ENCODE assay signal across 23 cellular contexts in genomic region chr17:3812284-3812683, GRCh38. TPM values are rescaled to one million over a fixed set of nuclear protein-coding genes. Genes with fewer than 3 reads are reported as not detected.
DNase-seq lines count a peak whose midpoint lies in the region; ATAC-seq, FAIRE-seq and TF ChIP-seq lines count a peak whose summit lies in the region.
"Had no signal": no experiment of that assay in that cellular context is flagged by ENCODE, and none has a peak within 500 bp of the region (broad histone marks: within the 10 kb centered on the region; RNA-seq: fewer than 3 reads in every experiment).

No MANE protein-coding gene starts in this region.

- H3K79me2 ChIP-seq in HCT116 (ENCODE audit: insufficient read depth, low read length) (no peaks in the 10 kb centered on the region), K562 (ENCODE audit: control insufficient read depth, insufficient read depth, low read length) (no peaks in the 10 kb centered on the region)

- no peaks in the 10 kb centered on the region for H3K9me1 ChIP-seq in K562 (ENCODE audit: control insufficient read depth, insufficient read depth, low read length)

- TF ChIP-seq EP300 in K562 (IDR thresholded peaks at IDR 0.05; ENCODE audit: low read length): no peak
- TF ChIP-seq EP300 in stomach (IDR thresholded peaks at IDR 0.05): no peak

- RAD21 ChIA-PET in HCT116 (lab: Charles Lee; ENCODE audit: low non-redundant PET in 1 of 2, low total read pairs in 2 of 2, uncharacterized antibody in 2 of 2, unreplicated experiment in 2 of 2): no interaction called here

- H3K36me3 ChIP-seq in A673 (ENCODE audit: insufficient read depth, low read length, poor library complexity, severe bottlenecking) (peaks cover 56% of the 10 kb centered on the region), HCT116 (ENCODE audit: control insufficient read depth in 1 of 2, insufficient read depth in 2 of 2, low read length in 2 of 2) (peaks cover 26 to 45% of the 10 kb centered on the region in 2 experiments; a peak in 3 of 4 replicates), K562 (ENCODE audit: control insufficient read depth, insufficient read depth, low read length) (peaks cover 80% of the 10 kb centered on the region), neutrophil (peaks cover 98% of the 10 kb centered on the region), stomach (peaks cover 70 to 100% (median 100%) of the 10 kb centered on the region in 4 donors)

- TF ChIP-seq CTCF in A673 (conservative IDR thresholded peaks at IDR 0.05; ENCODE audit: low read depth, low read length): no peak
- no peak for TF ChIP-seq CTCF in HCT116 (IDR thresholded peaks at IDR 0.05 in 2 of 3, conservative IDR thresholded peaks at IDR 0.05 in 1 of 3; ENCODE audit: borderline replicate concordance in 1 of 3, insufficient read depth in 1 of 3, low read depth in 2 of 3, low read length in 2 of 3)
- no peak for TF ChIP-seq CTCF in K562 (IDR thresholded peaks at IDR 0.05 in 2 of 3, conservative IDR thresholded peaks at IDR 0.05 in 1 of 3; ENCODE audit: insufficient read depth in 2 of 3, low read depth in 1 of 3, low read length in 3 of 3)
- no peak for TF ChIP-seq CTCF in neutrophil (IDR thresholded peaks at IDR 0.05)
- no peak for TF ChIP-seq CTCF in stomach (IDR thresholded peaks at IDR 0.05)

- no peaks in the 10 kb centered on the region for H3K9me2 ChIP-seq in HCT116 (ENCODE audit: insufficient read depth)

- in situ Hi-C loops in K562 (cut with MboI): no loop called here

- CTCF ChIA-PET in A673 (lab: Charles Lee) (no interaction called here), HCT116 (lab: Charles Lee) (interaction anchor here (1.7 kb wide), 1 partner anchor 75 kb away, joined by 5 read pairs; no protein-coding TSS in a partner anchor), K562 (lab: Yijun Ruan, JAX; ENCODE audit: low intra/inter-chr PET ratio) (no interaction called here)

- BruUV-seq in A673 (replicated peaks; lab: Mats Ljungman, UMichigan) (TSS peak; percentile 42), HCT116 (replicated peaks; lab: Mats Ljungman, UMichigan) (TSS peak; percentile 41), K562 (replicated peaks; lab: Mats Ljungman, UMichigan) (TSS peak; percentile 35)

- H3K27ac ChIP-seq in A673 (ENCODE audit: low read depth, low read length, poor library complexity, severe bottlenecking) (no peak overlapping the region), HCT116 (ENCODE audit: low read depth, low read length) (no peak overlapping the region), K562 (ENCODE audit: extremely low read depth, low read depth, low read length) (no peak overlapping the region), neutrophil (peak overlapping the region; percentile 30), stomach (no peak overlapping the region)
- H3K27ac ChIP-seq: A549, Peyer's patch, SJCRH30 had no signal

- H4K20me1 ChIP-seq in HCT116 (ENCODE audit: insufficient read depth): no peaks in the 10 kb centered on the region
- no peaks in the 10 kb centered on the region for H4K20me1 ChIP-seq in K562 (replicated peaks; ENCODE audit: control insufficient read depth, insufficient read depth, low read length)

- H3K4me3 ChIP-seq in A673 (ENCODE audit: low read depth, low read length, poor library complexity, severe bottlenecking): no peak overlapping the region
- no peak overlapping the region for H3K4me3 ChIP-seq in HCT116 (replicated peaks in 1 of 2; ENCODE audit: low read depth in 1 of 2, low read length in 2 of 2)
- H3K4me3 ChIP-seq in K562: no peak overlapping the region
- H3K4me3 ChIP-seq in neutrophil (ENCODE audit: low read depth in 1 of 2, low read length in 1 of 2): no peak overlapping the region
- no peak overlapping the region for H3K4me3 ChIP-seq in stomach
- H3K4me3 ChIP-seq: A549, Peyer's patch, SJCRH30 had no signal

- no peaks in the 10 kb centered on the region for H3K4me1 ChIP-seq in A673 (ENCODE audit: insufficient read depth, low read length, poor library complexity, severe bottlenecking)
- H3K4me1 ChIP-seq in HCT116 (ENCODE audit: control insufficient read depth in 1 of 2, insufficient read depth in 2 of 2, low read length in 2 of 2): peaks cover 3 to 6% of the 10 kb centered on the region in 2 experiments; a peak in 2 of 4 replicates
- no peaks in the 10 kb centered on the region; a peak in 1 of 5 replicates for H3K4me1 ChIP-seq in K562 (replicated peaks in 1 of 2; ENCODE audit: control insufficient read depth in 2 of 2, insufficient read depth in 2 of 2, low read length in 2 of 2)
- no peaks in the 10 kb centered on the region for H3K4me1 ChIP-seq in neutrophil (ENCODE audit: control insufficient read depth in 1 of 2, insufficient read depth in 1 of 2, low read depth in 1 of 2, low read length in 1 of 2)
- no peaks in the 10 kb centered on the region for H3K4me1 ChIP-seq in stomach
- H3K4me1 ChIP-seq: Peyer's patch, SJCRH30 had no signal

- DNase-seq in A673 (ENCODE audit: low spot score): no peak
- no peak for DNase-seq in HCT116 (ENCODE audit: low read depth, low spot score)
- DNase-seq in K562 (ENCODE audit: extremely low read depth in 1 of 4, low spot score in 3 of 4): no peak
- no peak for DNase-seq in Ammon's horn (ENCODE audit: low spot score)
- DNase-seq in stomach: no peak
- DNase-seq: CD4-positive, CD25-positive, alpha-beta regulatory T cell; COR-L47; DMS 273 treated with DMSO at 0.1 percent for 48 hours; DND-41; GOT3; HCEC 1CT; NCI-H1092 treated with DMSO at 0.1 percent for 48 hours; NCI-H1436 treated with DMSO at 0.1 percent for 48 hours; NCI-H1930; NCI-H510A treated with DMSO at 0.1 percent for 48 hours; NCI-H748 treated with DMSO at 0.1 percent for 48 hours; Peyer's patch; SJCRH30; T-cell had no signal

- ATAC-seq in HCT116 (no peak), K562 (no peak), GM18868 (IDR thresholded peaks at IDR 0.05; ENCODE audit: unreplicated experiment) (no peak)
- ATAC-seq: A549, T-cell had no signal

- intact Hi-C loops in A673 (cut with micrococcal nuclease; ENCODE audit: unreplicated experiment): no loop called here
- intact Hi-C loops in HCT116 (cut with micrococcal nuclease): no loop called here
- intact Hi-C loops in K562 (cut with micrococcal nuclease): no loop called here
- intact Hi-C loops in stomach (cut with DNase I; ENCODE audit: low total_unique reads): no loop called here

- TF ChIP-seq POLR2A in HCT116 (IDR thresholded peaks at IDR 0.05; ENCODE audit: borderline replicate concordance, extremely low read depth, insufficient read depth, insufficient read length): no peak
- TF ChIP-seq POLR2A in K562 (conservative IDR thresholded peaks at IDR 0.05): no peak
- no peak for TF ChIP-seq POLR2A in stomach (IDR thresholded peaks at IDR 0.05)

- 81% methylated on average over 4 of the region's 10 CpGs for WGBS in K562 (ENCODE audit: insufficient coverage, low coverage, missing lambda C conversion rate)
- WGBS in stomach, 5 donors: 79 to 86% (median 84%) methylated on average over 10 of the region's 10 CpGs

- H3K9ac ChIP-seq in HCT116 (ENCODE audit: low read length): no peak overlapping the region
- H3K9ac ChIP-seq in K562 (ENCODE audit: insufficient read depth in 1 of 2, low read depth in 2 of 2, low read length in 2 of 2): no peak overlapping the region

- H3K9me3 ChIP-seq in A673 (ENCODE audit: low read depth, low read length, poor library complexity, severe bottlenecking) (no peaks in the 10 kb centered on the region), HCT116 (ENCODE audit: control insufficient read depth in 1 of 2, insufficient read depth in 1 of 2, low read depth in 1 of 2, low read length in 2 of 2) (no peaks in the 10 kb centered on the region), K562 (replicated peaks; ENCODE audit: control insufficient read depth, insufficient read depth, low read depth, low read length) (no peaks in the 10 kb centered on the region), neutrophil (no peaks in the 10 kb centered on the region), stomach (no peaks in the 10 kb centered on the region)
- H3K9me3 ChIP-seq: A549, Peyer's patch, SJCRH30 had no signal

- H3K4me2 ChIP-seq in HCT116 (ENCODE audit: low read length) (no peak overlapping the region), K562 (ENCODE audit: insufficient read depth, low read length) (no peak overlapping the region)
- H3K4me2 ChIP-seq: A549 had no signal

- H2AFZ ChIP-seq in HCT116 (ENCODE audit: low read depth, low read length, poor library complexity, severe bottlenecking) (no peak overlapping the region), K562 (ENCODE audit: low read depth, low read length) (no peak overlapping the region)

- no peaks in the 10 kb centered on the region for H3K27me3 ChIP-seq in A673 (replicated peaks; ENCODE audit: insufficient read depth, low read depth, low read length, poor library complexity)
- no peaks in the 10 kb centered on the region for H3K27me3 ChIP-seq in HCT116 (ENCODE audit: insufficient read depth, low read length)
- H3K27me3 ChIP-seq in K562 (ENCODE audit: control insufficient read depth in 2 of 2, insufficient read depth in 2 of 2, low read length in 2 of 2): no peaks in the 10 kb centered on the region
- no peaks in the 10 kb centered on the region for H3K27me3 ChIP-seq in neutrophil
- H3K27me3 ChIP-seq in stomach: no peaks in the 10 kb centered on the region
- H3K27me3 ChIP-seq: Peyer's patch, SJCRH30 had no signal

- POLR2A ChIA-PET in A673 (lab: Charles Lee; ENCODE audit: low non-redundant PET) (no interaction called here), HCT116 (lab: Charles Lee) (no interaction called here), K562 (lab: Yijun Ruan, JAX) (interaction anchor here (1.0 kb wide), 1 partner anchor 12 kb away, joined by 3 read pairs; the partner anchor contains the start of gene ITGAE)

- TF ChIP-seq RAD21 in HCT116 (IDR thresholded peaks at IDR 0.05; ENCODE audit: low read depth) (no peak), K562 (CRISPR knock-in tag; conservative IDR thresholded peaks at IDR 0.05 in 1 of 2, IDR thresholded peaks at IDR 0.05 in 1 of 2) (no peak)

- no peak for FAIRE-seq in K562 (lab: Jason Lieb, UNC)
- FAIRE-seq: A549, GM12891 had no signal

RNA-seq across cellular contexts. Expression of gene ITGAE, which starts 11.3 kb away (rescaled TPM):
- total RNA-seq in A673 (2021): 52.0 and 60.2 TPM in 2 replicates
- total RNA-seq in HCT116 (2021; ENCODE audit: unreplicated experiment): 19.9 TPM
- 33.2 and 38.5 TPM in 2 replicates for polyA plus RNA-seq in HCT116 (2012)
- total RNA-seq in K562 (2011; cell fraction: chromatin; rRNA removed; ENCODE audit: low replicate concordance): 17.8 and 20.9 TPM in 2 replicates
- total RNA-seq in K562 (2011; cell fraction: nucleolus; rRNA removed): 14.1 and 16.8 TPM in 2 replicates
- 18.1 and 21.6 TPM in 2 replicates for total RNA-seq in K562 (2011; cell fraction: nucleoplasm; rRNA removed)
- 14.8 and 24.2 TPM in 2 replicates for total RNA-seq in K562 (2014; rRNA removed)
- total RNA-seq in K562 (2014; rRNA removed; fragmentation: Illumina TruSeq; extraction: Trizol): 19.8 and 20.1 TPM in 2 replicates
- 23.0 and 27.0 TPM in 2 replicates for total RNA-seq in K562 (2015; rRNA removed; fragmentation: Illumina TruSeq; extraction: Trizol)
- 17.0 and 18.5 TPM in 2 replicates for total RNA-seq in K562 (2021)
- 45.3 and 49.9 TPM in 2 replicates for polyA plus RNA-seq in K562 (2011; rRNA removed)
- 18.5 and 26.8 TPM in 2 replicates for polyA plus RNA-seq in K562 (2011; cell fraction: cytosol; rRNA removed)
- polyA plus RNA-seq in K562 (2011; cell fraction: nucleus; rRNA removed): 19.2 and 31.3 TPM in 2 replicates
- 18.3 and 39.8 TPM in 2 replicates for polyA plus RNA-seq in K562 (2012)
- polyA plus RNA-seq in K562 (2014; fragmentation: Illumina TruSeq; extraction: Trizol): 18.2 and 19.3 TPM in 2 replicates
- polyA plus RNA-seq in K562 (2014; fragmentation: Nextera tagmentation; extraction: Ambion mirVana): 100 to 1,000 TPM; 151 to 160 TPM
- polyA plus RNA-seq in K562 (2014; rRNA removed): 27.6 and 33.3 TPM in 2 replicates
- polyA minus RNA-seq in K562 (2011; rRNA and poly(A)+ RNA removed): 6.7 and 9.9 TPM in 2 replicates
- polyA minus RNA-seq in K562 (2011; cell fraction: cytosol; rRNA and poly(A)+ RNA removed): 3.2 and 4.3 TPM in 2 replicates
- polyA minus RNA-seq in K562 (2011; cell fraction: nucleus; rRNA and poly(A)+ RNA removed): 5.3 and 7.1 TPM in 2 replicates
- 10 to 100 TPM in 3 of 5 donors, 1 to 10 TPM in 2; 4.5 to 39.4 (median 13.6) TPM for total RNA-seq in stomach
- polyA plus RNA-seq in stomach: 10 to 100 TPM; 36.9 to 66.8 (median 55.9) TPM

RNA-seq across cellular contexts. Expression of gene NCBP3, which starts 33.8 kb away (rescaled TPM):
- total RNA-seq in A673 (2021): 59.9 and 68.0 TPM in 2 replicates
- 46.5 TPM for total RNA-seq in HCT116 (2021; ENCODE audit: unreplicated experiment)
- polyA plus RNA-seq in HCT116 (2012): 18.6 and 21.2 TPM in 2 replicates
- total RNA-seq in K562 (2011; cell fraction: chromatin; rRNA removed; ENCODE audit: low replicate concordance): 47.1 and 120 TPM in 2 replicates
- 24.3 and 29.0 TPM in 2 replicates for total RNA-seq in K562 (2011; cell fraction: nucleolus; rRNA removed)
- 71.9 and 106 TPM in 2 replicates for total RNA-seq in K562 (2011; cell fraction: nucleoplasm; rRNA removed)
- 11.9 and 13.0 TPM in 2 replicates for total RNA-seq in K562 (2014; rRNA removed)
- 20.8 and 21.4 TPM in 2 replicates for total RNA-seq in K562 (2014; rRNA removed; fragmentation: Illumina TruSeq; extraction: Trizol)
- 15.0 and 17.9 TPM in 2 replicates for total RNA-seq in K562 (2015; rRNA removed; fragmentation: Illumina TruSeq; extraction: Trizol)
- 20.5 and 23.7 TPM in 2 replicates for total RNA-seq in K562 (2021)
- polyA plus RNA-seq in K562 (2011; rRNA removed): 16.7 and 22.0 TPM in 2 replicates
- polyA plus RNA-seq in K562 (2011; cell fraction: cytosol; rRNA removed): 4.4 and 8.3 TPM in 2 replicates
- 35.6 and 38.6 TPM in 2 replicates for polyA plus RNA-seq in K562 (2011; cell fraction: nucleus; rRNA removed)
- polyA plus RNA-seq in K562 (2012): 15.5 and 16.0 TPM in 2 replicates
- polyA plus RNA-seq in K562 (2014; fragmentation: Illumina TruSeq; extraction: Trizol): 16.6 and 23.0 TPM in 2 replicates
- 1 to 10 TPM; 3.1 to 5.8 TPM for polyA plus RNA-seq in K562 (2014; fragmentation: Nextera tagmentation; extraction: Ambion mirVana)
- 25.5 and 26.9 TPM in 2 replicates for polyA plus RNA-seq in K562 (2014; rRNA removed)
- 19.6 and 25.8 TPM in 2 replicates for polyA minus RNA-seq in K562 (2011; rRNA and poly(A)+ RNA removed)
- 5.0 and 8.9 TPM in 2 replicates for polyA minus RNA-seq in K562 (2011; cell fraction: cytosol; rRNA and poly(A)+ RNA removed)
- polyA minus RNA-seq in K562 (2011; cell fraction: nucleus; rRNA and poly(A)+ RNA removed): 11.3 and 17.9 TPM in 2 replicates
- 10 to 100 TPM in 4 of 5 donors, 1 to 10 TPM in 1; 7.6 to 40.6 (median 28.1) TPM for total RNA-seq in stomach
- polyA plus RNA-seq in stomach: 10 to 100 TPM in 2 of 3 donors, 1 to 10 TPM in 1; 8.6 to 31.0 (median 19.1) TPM
